ENCODE assay signal across 1 cellular context in genomic region chrX:100647095-100647494, GRCh38.
TF ChIP-seq lines count a peak whose summit lies in the region.

No MANE protein-coding gene starts in this region.

TF ChIP-seq in HepG2, 621 proteins besides CTCF, POLR2A, EP300 and RAD21 (continued from another document):
- TF ChIP-seq, protein P1, sequence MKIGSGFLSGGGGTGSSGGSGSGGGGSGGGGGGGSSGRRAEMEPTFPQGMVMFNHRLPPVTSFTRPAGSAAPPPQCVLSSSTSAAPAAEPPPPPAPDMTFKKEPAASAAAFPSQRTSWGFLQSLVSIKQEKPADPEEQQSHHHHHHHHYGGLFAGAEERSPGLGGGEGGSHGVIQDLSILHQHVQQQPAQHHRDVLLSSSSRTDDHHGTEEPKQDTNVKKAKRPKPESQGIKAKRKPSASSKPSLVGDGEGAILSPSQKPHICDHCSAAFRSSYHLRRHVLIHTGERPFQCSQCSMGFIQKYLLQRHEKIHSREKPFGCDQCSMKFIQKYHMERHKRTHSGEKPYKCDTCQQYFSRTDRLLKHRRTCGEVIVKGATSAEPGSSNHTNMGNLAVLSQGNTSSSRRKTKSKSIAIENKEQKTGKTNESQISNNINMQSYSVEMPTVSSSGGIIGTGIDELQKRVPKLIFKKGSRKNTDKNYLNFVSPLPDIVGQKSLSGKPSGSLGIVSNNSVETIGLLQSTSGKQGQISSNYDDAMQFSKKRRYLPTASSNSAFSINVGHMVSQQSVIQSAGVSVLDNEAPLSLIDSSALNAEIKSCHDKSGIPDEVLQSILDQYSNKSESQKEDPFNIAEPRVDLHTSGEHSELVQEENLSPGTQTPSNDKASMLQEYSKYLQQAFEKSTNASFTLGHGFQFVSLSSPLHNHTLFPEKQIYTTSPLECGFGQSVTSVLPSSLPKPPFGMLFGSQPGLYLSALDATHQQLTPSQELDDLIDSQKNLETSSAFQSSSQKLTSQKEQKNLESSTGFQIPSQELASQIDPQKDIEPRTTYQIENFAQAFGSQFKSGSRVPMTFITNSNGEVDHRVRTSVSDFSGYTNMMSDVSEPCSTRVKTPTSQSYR (CRISPR knock-in tag; IDR thresholded peaks at IDR 0.05; ENCODE audit: borderline replicate concordance) = no peak
- no peak for TF ChIP-seq ZNF501 (CRISPR knock-in tag; IDR thresholded peaks at IDR 0.05)
- no peak for TF ChIP-seq KLF15 (CRISPR knock-in tag; IDR thresholded peaks at IDR 0.05; ENCODE audit: borderline replicate concordance)
- no peak for TF ChIP-seq ZNF225 (CRISPR knock-in tag; IDR thresholded peaks at IDR 0.05)
- TF ChIP-seq, protein P2, sequence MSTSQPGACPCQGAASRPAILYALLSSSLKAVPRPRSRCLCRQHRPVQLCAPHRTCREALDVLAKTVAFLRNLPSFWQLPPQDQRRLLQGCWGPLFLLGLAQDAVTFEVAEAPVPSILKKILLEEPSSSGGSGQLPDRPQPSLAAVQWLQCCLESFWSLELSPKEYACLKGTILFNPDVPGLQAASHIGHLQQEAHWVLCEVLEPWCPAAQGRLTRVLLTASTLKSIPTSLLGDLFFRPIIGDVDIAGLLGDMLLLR (CRISPR knock-in tag; IDR thresholded peaks at IDR 0.05) = no peak
- TF ChIP-seq MEIS1 (CRISPR knock-in tag; IDR thresholded peaks at IDR 0.05; ENCODE audit: borderline replicate concordance) = no peak
- no peak for TF ChIP-seq TOPORS (CRISPR knock-in tag; IDR thresholded peaks at IDR 0.05)
- TF ChIP-seq, protein P3, sequence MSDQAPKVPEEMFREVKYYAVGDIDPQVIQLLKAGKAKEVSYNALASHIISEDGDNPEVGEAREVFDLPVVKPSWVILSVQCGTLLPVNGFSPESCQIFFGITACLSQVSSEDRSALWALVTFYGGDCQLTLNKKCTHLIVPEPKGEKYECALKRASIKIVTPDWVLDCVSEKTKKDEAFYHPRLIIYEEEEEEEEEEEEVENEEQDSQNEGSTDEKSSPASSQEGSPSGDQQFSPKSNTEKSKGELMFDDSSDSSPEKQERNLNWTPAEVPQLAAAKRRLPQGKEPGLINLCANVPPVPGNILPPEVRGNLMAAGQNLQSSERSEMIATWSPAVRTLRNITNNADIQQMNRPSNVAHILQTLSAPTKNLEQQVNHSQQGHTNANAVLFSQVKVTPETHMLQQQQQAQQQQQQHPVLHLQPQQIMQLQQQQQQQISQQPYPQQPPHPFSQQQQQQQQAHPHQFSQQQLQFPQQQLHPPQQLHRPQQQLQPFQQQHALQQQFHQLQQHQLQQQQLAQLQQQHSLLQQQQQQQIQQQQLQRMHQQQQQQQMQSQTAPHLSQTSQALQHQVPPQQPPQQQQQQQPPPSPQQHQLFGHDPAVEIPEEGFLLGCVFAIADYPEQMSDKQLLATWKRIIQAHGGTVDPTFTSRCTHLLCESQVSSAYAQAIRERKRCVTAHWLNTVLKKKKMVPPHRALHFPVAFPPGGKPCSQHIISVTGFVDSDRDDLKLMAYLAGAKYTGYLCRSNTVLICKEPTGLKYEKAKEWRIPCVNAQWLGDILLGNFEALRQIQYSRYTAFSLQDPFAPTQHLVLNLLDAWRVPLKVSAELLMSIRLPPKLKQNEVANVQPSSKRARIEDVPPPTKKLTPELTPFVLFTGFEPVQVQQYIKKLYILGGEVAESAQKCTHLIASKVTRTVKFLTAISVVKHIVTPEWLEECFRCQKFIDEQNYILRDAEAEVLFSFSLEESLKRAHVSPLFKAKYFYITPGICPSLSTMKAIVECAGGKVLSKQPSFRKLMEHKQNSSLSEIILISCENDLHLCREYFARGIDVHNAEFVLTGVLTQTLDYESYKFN (CRISPR knock-in tag; conservative IDR thresholded peaks at IDR 0.05) = peak; percentile 12; the same call in 1 of the 2 replicates
- no peak for TF ChIP-seq FOXM1 (CRISPR knock-in tag; IDR thresholded peaks at IDR 0.05)
- no peak for TF ChIP-seq ZNF547 (CRISPR knock-in tag; IDR thresholded peaks at IDR 0.05)
- no peak for TF ChIP-seq CREM (IDR thresholded peaks at IDR 0.05)
- no peak for TF ChIP-seq CREM (CRISPR knock-in tag; IDR thresholded peaks at IDR 0.05)
- no peak for TF ChIP-seq ZNF207 (IDR thresholded peaks at IDR 0.05; ENCODE audit: borderline replicate concordance)
- no peak for TF ChIP-seq KDM5A (IDR thresholded peaks at IDR 0.05; ENCODE audit: borderline replicate concordance, low read length)
- TF ChIP-seq ZNF629 (CRISPR knock-in tag; conservative IDR thresholded peaks at IDR 0.05) = no peak
- no peak for TF ChIP-seq ZNF558 (CRISPR knock-in tag; IDR thresholded peaks at IDR 0.05; ENCODE audit: borderline replicate concordance)
- no peak for TF ChIP-seq ADNP (CRISPR knock-in tag; IDR thresholded peaks at IDR 0.05)
- TF ChIP-seq NFIC (IDR thresholded peaks at IDR 0.05; ENCODE audit: low read length) = peak; percentile 29; the same call in 1 of the 2 replicates
- TF ChIP-seq PHF21A (CRISPR knock-in tag; IDR thresholded peaks at IDR 0.05) = 0 out of 2 replicates have a peak, but pooled peaks have one; percentile 17
- no peak for TF ChIP-seq ZHX1 (CRISPR knock-in tag; IDR thresholded peaks at IDR 0.05; ENCODE audit: low read depth)
- no peak for TF ChIP-seq PHF20 (CRISPR knock-in tag; IDR thresholded peaks at IDR 0.05)
- TF ChIP-seq ZBTB44 (CRISPR knock-in tag; IDR thresholded peaks at IDR 0.05) = no peak
- no peak for TF ChIP-seq STAG1 (CRISPR knock-in tag; IDR thresholded peaks at IDR 0.05)
TF ChIP-seq in HepG2: peak in this region for 3.
